ENCODE assay signal across 12 cellular contexts in genomic region chr1:9676815-9677393, GRCh38. TPM values are rescaled to one million over a fixed set of nuclear protein-coding genes. Genes with fewer than 3 reads are reported as not detected.
A peak's percentile ranks its signal among the peaks of the same experiment; 100 is the strongest.
DNase-seq lines count a peak whose midpoint lies in the region; ATAC-seq and TF ChIP-seq lines count a peak whose summit lies in the region.
"Had no signal": no experiment of that assay in that cellular context is flagged by ENCODE, and none has a peak within 500 bp of the region (broad histone marks: within the 10 kb centered on the region; RNA-seq: fewer than 3 reads in every experiment).

No MANE protein-coding gene starts in this region.

- H2BK12ac ChIP-seq in mesenchymal stem cell (ENCODE audit: low read length in 2 of 2) = no peak overlapping the region

- intact Hi-C loops in spleen (cut with DNase I; ENCODE audit: low total_unique reads) = no loop called here

- peaks cover 9% of the 10 kb centered on the region for H3K79me1 ChIP-seq in mesenchymal stem cell (replicated peaks; ENCODE audit: low read length, poor library complexity, severe bottlenecking)

- no peak overlapping the region for H3K23ac ChIP-seq in mesenchymal stem cell (ENCODE audit: low read length in 2 of 2)

- H3K79me2 ChIP-seq in DND-41 (ENCODE audit: insufficient read depth, low read length) = peaks cover 97% of the 10 kb centered on the region

- H3K14ac ChIP-seq in mesenchymal stem cell (ENCODE audit: low read length in 2 of 2) = no peak overlapping the region

- no peak overlapping the region for H3K4me3 ChIP-seq in BLaER1 treated with 17β-estradiol and CSF1 and Interleukin-3, amounts not matched to agents 10 nM and 100 nM
- H3K4me3 ChIP-seq in DND-41 (ENCODE audit: low read depth in 1 of 2, low read length in 2 of 2) (no peak overlapping the region), mesenchymal stem cell (ENCODE audit: insufficient read depth in 1 of 2, low read depth in 1 of 2, low read length in 2 of 2) (no peak overlapping the region), spleen (no peak overlapping the region)
- H3K4me3 ChIP-seq: gastroesophageal sphincter had no signal

- no peak overlapping the region for H2BK15ac ChIP-seq in mesenchymal stem cell (ENCODE audit: low read depth, poor library complexity, severe bottlenecking)

- ATAC-seq in DND-41 (ENCODE audit: insufficient read depth, low read depth) = no peak
- ATAC-seq: gastroesophageal sphincter had no signal

- peaks cover 99 to 100% (median 100%) of the 10 kb centered on the region in 11 experiments for H4K20me1 ChIP-seq in BLaER1 treated with 17β-estradiol and CSF1 and Interleukin-3, amounts not matched to agents 10 nM and 100 nM
- H4K20me1 ChIP-seq in DND-41 (ENCODE audit: insufficient read depth, low read length) = peaks cover 82% of the 10 kb centered on the region

- DNase-seq in DND-41 = no peak
- no peak for DNase-seq in activated CD4-positive, alpha-beta memory T cell treated with anti-CD3 and anti-CD28 coated beads, Interleukin-2, amount 10 ng/mL, durations not matched to agents 7 days and 5 days
- DNase-seq in mesenchymal stem cell = no peak
- DNase-seq in spleen = no peak
- no peak for DNase-seq in RKO (ENCODE audit: low spot score)
- DNase-seq in stimulated activated CD4-positive, alpha-beta T cell treated with anti-CD3 and anti-CD28 coated beads, Interleukin-15, amount 100 ng/mL, for 24 hours = no peak
- DNase-seq: NCI-H2081 treated with DMSO at 0.1 percent for 48 hours; NK-92 treated with Interleukin-12 subunit alpha and Interleukin-12 subunit beta, amount 100 ng/mL, for 24 hours; retina; stimulated activated CD4-positive, alpha-beta T cell treated with anti-CD3 and anti-CD28 coated beads, Interleukin-4, amount 100 ng/mL, for 4 hours had no signal

- H3K27ac ChIP-seq in BLaER1 treated with 17β-estradiol and CSF1 and Interleukin-3, amounts not matched to agents 10 nM and 100 nM = peak overlapping the region in 7 of 11 experiments; percentile 17 to 54 (median 47); a peak in 11 of 22 replicates
- H3K27ac ChIP-seq in DND-41 (ENCODE audit: low read length) (peak overlapping the region; percentile 55; the same call in 1 of the 2 replicates), mesenchymal stem cell (ENCODE audit: low read length, poor library complexity, severe bottlenecking) (no peak overlapping the region), spleen (peak overlapping the region in 1 of 8 donors; percentile 46)
- H3K27ac ChIP-seq: gastroesophageal sphincter had no signal

- POLR2A ChIA-PET in activated CD4-positive, alpha-beta memory T cell treated with anti-CD3 and anti-CD28 coated beads, Interleukin-2, amount 10 ng/mL, durations not matched to agents 7 days and 5 days (lab: Charles Lee) = interaction anchor here (0.6 to 1.1 kb wide), 2 partner anchors 22 to 25 kb away, joined by 3 read pairs; partner anchors contain the start of gene PIK3CD

- H3K36me3 ChIP-seq in BLaER1 treated with 17β-estradiol and CSF1 and Interleukin-3, amounts not matched to agents 10 nM and 100 nM = peaks cover 79 to 100% (median 92%) of the 10 kb centered on the region in 11 experiments
- peaks cover 61% of the 10 kb centered on the region for H3K36me3 ChIP-seq in DND-41 (ENCODE audit: insufficient read depth, low read length)
- H3K36me3 ChIP-seq in mesenchymal stem cell (ENCODE audit: control insufficient read depth in 1 of 2, insufficient read depth in 2 of 2, low read depth in 1 of 2, low read length in 2 of 2) = no peaks in the 10 kb centered on the region
- H3K36me3 ChIP-seq in spleen = peaks cover 0 to 80% (median 24%) of the 10 kb centered on the region in 6 donors
- H3K36me3 ChIP-seq: gastroesophageal sphincter had no signal

- CTCF ChIA-PET in activated CD4-positive, alpha-beta memory T cell treated with anti-CD3 and anti-CD28 coated beads, Interleukin-2, amount 10 ng/mL, durations not matched to agents 7 days and 5 days (lab: Charles Lee) = no interaction called here

- no peak for TF ChIP-seq POLR2A in spleen (IDR thresholded peaks at IDR 0.05)

- no peak overlapping the region for H3K4me3 Mint-ChIP-seq in activated CD4-positive, alpha-beta memory T cell treated with anti-CD3 and anti-CD28 coated beads, Interleukin-2, amount 10 ng/mL, durations not matched to agents 7 days and 5 days

- H3K9ac ChIP-seq in BLaER1 treated with 17β-estradiol and CSF1 and Interleukin-3, amounts not matched to agents 10 nM and 100 nM = peak overlapping the region in 2 of 11 experiments; percentile 8 to 33; a peak in 2 of 22 replicates
- H3K9ac ChIP-seq in DND-41 (ENCODE audit: low read depth, low read length) (no peak overlapping the region), mesenchymal stem cell (ENCODE audit: low read length) (no peak overlapping the region)

- peak overlapping the region; percentile 34 for H3K27ac Mint-ChIP-seq in activated CD4-positive, alpha-beta memory T cell treated with anti-CD3 and anti-CD28 coated beads, Interleukin-2, amount 10 ng/mL, durations not matched to agents 7 days and 5 days

- TF ChIP-seq CTCF in DND-41 (IDR thresholded peaks at IDR 0.05; ENCODE audit: borderline replicate concordance, extremely low read depth, low read length, poor library complexity, severe bottlenecking) = no peak
- TF ChIP-seq CTCF in spleen (IDR thresholded peaks at IDR 0.05 in 8 of 11, conservative IDR thresholded peaks at IDR 0.05 in 3 of 11) = no peak

- H3K27me3 ChIP-seq in BLaER1 treated with 17β-estradiol and CSF1 and Interleukin-3, amounts not matched to agents 10 nM and 100 nM = no peaks in the 10 kb centered on the region
- H3K27me3 ChIP-seq in DND-41 (ENCODE audit: insufficient read depth, low read length, poor library complexity) (no peaks in the 10 kb centered on the region), mesenchymal stem cell (ENCODE audit: control insufficient read depth in 1 of 2, insufficient read depth in 1 of 2, low read length in 2 of 2) (peaks cover 0 to 3% of the 10 kb centered on the region in 2 experiments), spleen (replicated peaks in 1 of 7) (no peaks in the 10 kb centered on the region)

- WGBS in mesenchymal stem cell = 89% methylated on average over 10 of the region's 10 CpGs
- WGBS in spleen, 5 donors = 68 to 81% (median 69%) methylated on average over 10 of the region's 10 CpGs

- no peak overlapping the region for H2BK5ac ChIP-seq in mesenchymal stem cell (ENCODE audit: low read depth, low read length, poor library complexity, severe bottlenecking)

- no peak overlapping the region for H3K4ac ChIP-seq in mesenchymal stem cell (ENCODE audit: low read depth in 1 of 2, low read length in 2 of 2)

- H3K4me2 ChIP-seq in BLaER1 treated with 17β-estradiol and CSF1 and Interleukin-3, amounts not matched to agents 10 nM and 100 nM = peak overlapping the region; percentile 36 to 78 (median 62); a peak in 20 of 22 replicates
- H3K4me2 ChIP-seq in DND-41 (ENCODE audit: insufficient read depth, low read length) = no peak overlapping the region
- H3K4me2 ChIP-seq in mesenchymal stem cell (ENCODE audit: low read length, poor library complexity, severe bottlenecking) = no peak overlapping the region

- no peaks in the 10 kb centered on the region for H3K9me3 Mint-ChIP-seq in activated CD4-positive, alpha-beta memory T cell treated with anti-CD3 and anti-CD28 coated beads, Interleukin-2, amount 10 ng/mL, durations not matched to agents 7 days and 5 days

- peaks cover 65% of the 10 kb centered on the region for H3K36me3 Mint-ChIP-seq in activated CD4-positive, alpha-beta memory T cell treated with anti-CD3 and anti-CD28 coated beads, Interleukin-2, amount 10 ng/mL, durations not matched to agents 7 days and 5 days (ENCODE audit: low read depth)

- no peak overlapping the region for H4K8ac ChIP-seq in mesenchymal stem cell (ENCODE audit: low read length)

- H2AK5ac ChIP-seq in mesenchymal stem cell (ENCODE audit: low read length, severe bottlenecking) = peak overlapping the region; percentile 20

- no peak overlapping the region for H2AFZ ChIP-seq in DND-41 (ENCODE audit: low read depth, low read length)
- no peak overlapping the region for H2AFZ ChIP-seq in mesenchymal stem cell (ENCODE audit: low read depth, low read length)

- no peak overlapping the region for H2BK120ac ChIP-seq in mesenchymal stem cell (ENCODE audit: low read depth, low read length)

- peaks cover 45% of the 10 kb centered on the region for H3K4me1 Mint-ChIP-seq in activated CD4-positive, alpha-beta memory T cell treated with anti-CD3 and anti-CD28 coated beads, Interleukin-2, amount 10 ng/mL, durations not matched to agents 7 days and 5 days

- no peaks in the 10 kb centered on the region for H3K9me3 ChIP-seq in BLaER1 treated with 17β-estradiol and CSF1 and Interleukin-3, amounts not matched to agents 10 nM and 100 nM (replicated peaks in 1 of 11)
- H3K9me3 ChIP-seq in DND-41 (ENCODE audit: insufficient read depth, low read length, severe bottlenecking) = no peaks in the 10 kb centered on the region
- H3K9me3 ChIP-seq in mesenchymal stem cell (ENCODE audit: control insufficient read depth, low read length) = no peaks in the 10 kb centered on the region
- H3K9me3 ChIP-seq in spleen = no peaks in the 10 kb centered on the region
- H3K9me3 ChIP-seq: gastroesophageal sphincter had no signal

- H3K27me3 Mint-ChIP-seq in activated CD4-positive, alpha-beta memory T cell treated with anti-CD3 and anti-CD28 coated beads, Interleukin-2, amount 10 ng/mL, durations not matched to agents 7 days and 5 days = no peaks in the 10 kb centered on the region

- H4K91ac ChIP-seq in mesenchymal stem cell (ENCODE audit: low read length) = no peak overlapping the region

- H3K18ac ChIP-seq in mesenchymal stem cell (ENCODE audit: low read depth in 1 of 2, low read length in 2 of 2) = no peak overlapping the region

- H3K4me1 ChIP-seq in BLaER1 treated with 17β-estradiol and CSF1 and Interleukin-3, amounts not matched to agents 10 nM and 100 nM = peaks cover 34 to 66% (median 51%) of the 10 kb centered on the region in 10 experiments
- H3K4me1 ChIP-seq in DND-41 (ENCODE audit: insufficient read depth, low read length) = no peaks in the 10 kb centered on the region
- H3K4me1 ChIP-seq in mesenchymal stem cell (ENCODE audit: control insufficient read depth, insufficient read depth, low read depth, low read length) = peaks cover 10% of the 10 kb centered on the region
- H3K4me1 ChIP-seq in spleen = peaks cover 0 to 97% (median 48%) of the 10 kb centered on the region in 6 donors
- H3K4me1 ChIP-seq: gastroesophageal sphincter had no signal

RNA-seq across cellular contexts. Expression of gene PIK3CD, which starts 25.4 kb away (rescaled TPM):
- total RNA-seq in activated CD4-positive, alpha-beta memory T cell treated with anti-CD3 and anti-CD28 coated beads, Interleukin-2, amount 10 ng/mL, durations not matched to agents 7 days and 5 days = 100 to 1,000 TPM; 211 to 214 TPM
- polyA plus RNA-seq in mesenchymal stem cell (2013, experiment 1 of 2) = 3.0 TPM
- polyA plus RNA-seq in mesenchymal stem cell (2013, experiment 2 of 2) = 2.7 TPM
- total RNA-seq in spleen = 100 to 1,000 TPM in 5 of 7 donors, 10 to 100 TPM in 2; 89.4 to 186 (median 130) TPM
- polyA plus RNA-seq in spleen = 10 to 100 TPM; 26.8 to 52.1 (median 43.2) TPM

Comparison
In these comparisons a context has a peak if more than half of its experiments do, and no peak if none do; other contexts are left out.
1. H3K4me2 ChIP-seq: peak in BLaER1 treated with 17β-estradiol and CSF1 and Interleukin-3, amounts not matched to agents 10 nM and 100 nM (11 of 11); none in DND-41 (single experiment) and mesenchymal stem cell (single experiment).